ENCODE assay signal across 27 cellular contexts in genomic region chr5:158699336-158699735, GRCh38.
DNase-seq lines count a peak whose midpoint lies in the region; FAIRE-seq and TF ChIP-seq lines count a peak whose summit lies in the region.
"Had no signal": no experiment of that assay in that cellular context is flagged by ENCODE, and none has a peak within 500 bp of the region (broad histone marks: within the 10 kb centered on the region; RNA-seq: fewer than 3 reads in every experiment).

No MANE protein-coding gene starts in this region.

- no peak overlapping the region for H2AFZ ChIP-seq in GM23248
- H2AFZ ChIP-seq in astrocyte (ENCODE audit: low read depth, low read length), result no peak overlapping the region

- H3K4me2 ChIP-seq in GM23248 (ENCODE audit: unreplicated experiment) (peak overlapping the region; percentile 73), astrocyte (ENCODE audit: low read length) (no peak overlapping the region)

- H3K27me3 Mint-ChIP-seq in astrocyte (ENCODE audit: low read depth, unreplicated experiment) (peaks cover 8% of the 10 kb centered on the region), nephron (ENCODE audit: low read depth) (peaks cover 22% of the 10 kb centered on the region), CD14-positive monocyte (ENCODE audit: low read depth in 3 of 3) (peaks cover 0 to 2% (median 1%) of the 10 kb centered on the region in 3 donors)
- H3K27me3 Mint-ChIP-seq: activated naive CD4-positive, alpha-beta T cell treated with anti-CD3 and anti-CD28 coated beads, Interleukin-2, amount 50 U/mL, for 24 hours; naive B cell had no signal

- TF ChIP-seq POLR2A in H54 (IDR thresholded peaks at IDR 0.05; ENCODE audit: low read depth, low read length), result no peak

- DNase-seq in GM23248 (peak; percentile 34), astrocyte (ENCODE audit: low read depth) (no peak), tibial artery (no peak), NCI-H2171 (lab: John Stamatoyannopoulos, UW) (no peak), CD14-positive monocyte (ENCODE audit: low spot score) (no peak), H54 (ENCODE audit: insufficient read length, low spot score) (no peak)
- DNase-seq: activated CD4-positive, alpha-beta T cell treated with anti-CD3 and anti-CD28 coated beads, Interleukin-2, amount 10 ng/mL, durations not matched to agents 24 days and 14 days; activated CD8-positive, alpha-beta memory T cell treated with anti-CD3 and anti-CD28 coated beads, Interleukin-2, amount 10 ng/mL, durations not matched to agents 7 days and 5 days; aorta; BE2C; EL; glutamatergic neuron; IMR-90; naive B cell; NCI-H1417 treated with DMSO at 0.1 percent for 48 hours; NCI-H2107; NCI-H510A; NK-92 treated with Interleukin-12 subunit alpha and Interleukin-12 subunit beta, amount 100 ng/mL, for 24 hours; pancreas; Peyer's patch; T-helper 17 cell; testis had no signal

- H3K4me3 Mint-ChIP-seq in astrocyte (ENCODE audit: unreplicated experiment), result no peak overlapping the region
- H3K4me3 Mint-ChIP-seq in nephron, result no peak overlapping the region
- no peak overlapping the region for H3K4me3 Mint-ChIP-seq in CD14-positive monocyte
- H3K4me3 Mint-ChIP-seq: activated CD4-positive, alpha-beta T cell treated with anti-CD3 and anti-CD28 coated beads, Interleukin-2, amount 10 ng/mL, durations not matched to agents 24 days and 14 days; activated CD8-positive, alpha-beta memory T cell treated with anti-CD3 and anti-CD28 coated beads, Interleukin-2, amount 10 ng/mL, durations not matched to agents 7 days and 5 days; activated naive CD4-positive, alpha-beta T cell treated with anti-CD3 and anti-CD28 coated beads, Interleukin-2, amount 50 U/mL, for 24 hours; activated T-helper 1 cell treated with anti-CD3 and anti-CD28 coated beads, Interleukin-12 subunit alpha, Interleukin-12 subunit beta, Interleukin-2, Interleukin-4 antibody, amounts not matched to agents 30 ng/mL and 10 ng/mL and 1 ng/mL, durations not matched to agents 14 hours and 24 hours and 36 hours; central memory CD8-positive, alpha-beta T cell; T-helper 17 cell had no signal

- H3K27ac Mint-ChIP-seq in astrocyte (ENCODE audit: unreplicated experiment) (no peak overlapping the region), nephron (peak overlapping the region; percentile 59 to 88 (median 86)), CD14-positive monocyte (no peak overlapping the region)
- H3K27ac Mint-ChIP-seq: activated CD4-positive, alpha-beta T cell treated with anti-CD3 and anti-CD28 coated beads, Interleukin-2, amount 10 ng/mL, durations not matched to agents 24 days and 14 days; activated CD8-positive, alpha-beta memory T cell treated with anti-CD3 and anti-CD28 coated beads, Interleukin-2, amount 10 ng/mL, durations not matched to agents 7 days and 5 days; activated naive CD4-positive, alpha-beta T cell treated with anti-CD3 and anti-CD28 coated beads, Interleukin-2, amount 50 U/mL, for 24 hours; activated T-helper 1 cell treated with anti-CD3 and anti-CD28 coated beads, Interleukin-12 subunit alpha, Interleukin-12 subunit beta, Interleukin-2, Interleukin-4 antibody, amounts not matched to agents 30 ng/mL and 10 ng/mL and 1 ng/mL, durations not matched to agents 14 hours and 24 hours and 36 hours; T-helper 17 cell had no signal

- H3K27ac ChIP-seq in GM23248 (peak overlapping the region; percentile 92), astrocyte (ENCODE audit: low read depth, low read length) (no peak overlapping the region), tibial artery (peak overlapping the region; percentile 69 to 71)
- H3K27ac ChIP-seq: epithelial cell of prostate, pancreas had no signal

- H3F3A ChIP-seq in GM23248 (ENCODE audit: insufficient read depth), result peaks cover 59% of the 10 kb centered on the region

- in situ Hi-C loops in GM23248 (cut with MboI), result loop anchor here (10.0 kb wide), 1 partner anchor 525 kb away; no protein-coding TSS in a partner anchor

- 13 to 23% methylated on average over 1 of the region's 1 CpG for WGBS in GM23248 (ENCODE audit: low coverage in 1 of 2, low lambda C conversion rate in 2 of 2, missing lambda C conversion rate in 2 of 2), 2 experiments

- peaks cover 75% of the 10 kb centered on the region for H3K4me1 ChIP-seq in GM23248 (ENCODE audit: insufficient read depth)
- peaks cover 13% of the 10 kb centered on the region for H3K4me1 ChIP-seq in astrocyte (ENCODE audit: insufficient read depth, low read length)
- peaks cover 0 to 92% (median 57%) of the 10 kb centered on the region in 4 donors for H3K4me1 ChIP-seq in tibial artery
- H3K4me1 ChIP-seq: Peyer's patch, testis had no signal

- H3K9me3 ChIP-seq in GM23248 (ENCODE audit: low read depth), result no peaks in the 10 kb centered on the region
- H3K9me3 ChIP-seq in astrocyte (ENCODE audit: insufficient read depth, low read depth, low read length), result no peaks in the 10 kb centered on the region
- no peaks in the 10 kb centered on the region for H3K9me3 ChIP-seq in tibial artery
- H3K9me3 ChIP-seq: BE2C, pancreas, Peyer's patch, testis had no signal

- H3K36me3 Mint-ChIP-seq in astrocyte (ENCODE audit: low read depth, unreplicated experiment), result no peaks in the 10 kb centered on the region
- peaks cover 26% of the 10 kb centered on the region for H3K36me3 Mint-ChIP-seq in nephron (ENCODE audit: low read depth)
- no peaks in the 10 kb centered on the region for H3K36me3 Mint-ChIP-seq in CD14-positive monocyte
- H3K36me3 Mint-ChIP-seq: activated CD8-positive, alpha-beta memory T cell treated with anti-CD3 and anti-CD28 coated beads, Interleukin-2, amount 10 ng/mL, durations not matched to agents 7 days and 5 days; activated naive CD4-positive, alpha-beta T cell treated with anti-CD3 and anti-CD28 coated beads, Interleukin-2, amount 50 U/mL, for 24 hours had no signal

- H3K9me2 ChIP-seq in GM23248 (ENCODE audit: insufficient read depth), result no peaks in the 10 kb centered on the region

- no peak overlapping the region for H3K4me3 ChIP-seq in GM23248
- no peak overlapping the region for H3K4me3 ChIP-seq in astrocyte (ENCODE audit: insufficient read depth, low read depth, low read length)
- H3K4me3 ChIP-seq in tibial artery, result no peak overlapping the region
- H3K4me3 ChIP-seq: pancreas, Peyer's patch, testis had no signal

- H3K9ac ChIP-seq in GM23248, result peak overlapping the region; percentile 73
- no peak overlapping the region for H3K9ac ChIP-seq in astrocyte (ENCODE audit: low read length)

- peaks cover 29% of the 10 kb centered on the region for H3K4me1 Mint-ChIP-seq in astrocyte (ENCODE audit: low read depth, unreplicated experiment)
- peaks cover 43% of the 10 kb centered on the region for H3K4me1 Mint-ChIP-seq in nephron
- peaks cover 5% of the 10 kb centered on the region for H3K4me1 Mint-ChIP-seq in CD14-positive monocyte
- H3K4me1 Mint-ChIP-seq: activated CD8-positive, alpha-beta memory T cell treated with anti-CD3 and anti-CD28 coated beads, Interleukin-2, amount 10 ng/mL, durations not matched to agents 7 days and 5 days had no signal

- TF ChIP-seq CTCF in astrocyte (IDR thresholded peaks at IDR 0.05; ENCODE audit: insufficient read depth, low read depth, low read length) (no peak), nephron (IDR thresholded peaks at IDR 0.05; ENCODE audit: unreplicated experiment in 3 of 3) (no peak), tibial artery (IDR thresholded peaks at IDR 0.05) (no peak), CD14-positive monocyte (IDR thresholded peaks at IDR 0.05) (no peak)

- FAIRE-seq in astrocyte (lab: Jason Lieb, UNC) (peak; percentile 78), H54 (lab: Jason Lieb, UNC) (no peak)
- FAIRE-seq: pancreas had no signal

- H3K79me2 ChIP-seq in GM23248 (ENCODE audit: insufficient read depth) (no peaks in the 10 kb centered on the region), astrocyte (ENCODE audit: insufficient read depth, low read length) (no peaks in the 10 kb centered on the region)

- H4K20me1 ChIP-seq in GM23248 (ENCODE audit: insufficient read depth), result no peaks in the 10 kb centered on the region
- H4K20me1 ChIP-seq in astrocyte (ENCODE audit: insufficient read depth, low read length), result no peaks in the 10 kb centered on the region

- H3K9me3 Mint-ChIP-seq in astrocyte (ENCODE audit: unreplicated experiment), result no peaks in the 10 kb centered on the region
- H3K9me3 Mint-ChIP-seq in nephron, result no peaks in the 10 kb centered on the region
- no peaks in the 10 kb centered on the region for H3K9me3 Mint-ChIP-seq in CD14-positive monocyte
- H3K9me3 Mint-ChIP-seq: activated CD4-positive, alpha-beta T cell treated with anti-CD3 and anti-CD28 coated beads, Interleukin-2, amount 10 ng/mL, durations not matched to agents 24 days and 14 days; activated naive CD4-positive, alpha-beta T cell treated with anti-CD3 and anti-CD28 coated beads, Interleukin-2, amount 50 U/mL, for 24 hours; activated T-helper 1 cell treated with anti-CD3 and anti-CD28 coated beads, Interleukin-12 subunit alpha, Interleukin-12 subunit beta, Interleukin-2, Interleukin-4 antibody, amounts not matched to agents 30 ng/mL and 10 ng/mL and 1 ng/mL, durations not matched to agents 14 hours and 24 hours and 36 hours; central memory CD8-positive, alpha-beta T cell; naive B cell had no signal

- H3K27me3 ChIP-seq in GM23248 (replicated peaks; ENCODE audit: insufficient read depth) (no peaks in the 10 kb centered on the region), astrocyte (ENCODE audit: insufficient read depth, low read length) (no peaks in the 10 kb centered on the region), tibial artery (no peaks in the 10 kb centered on the region)
- H3K27me3 ChIP-seq: BE2C, Peyer's patch, testis had no signal

- intact Hi-C loops in tibial artery (cut with DNase I; ENCODE audit: low total_unique reads) (no loop called here), CD14-positive monocyte (cut with micrococcal nuclease) (loop anchor here in 1 of 2 donors (10.0 kb wide), 1 partner anchor 625 kb away; no protein-coding TSS in a partner anchor)

- no peaks in the 10 kb centered on the region for H3K36me3 ChIP-seq in GM23248 (ENCODE audit: low read depth)
- no peaks in the 10 kb centered on the region for H3K36me3 ChIP-seq in astrocyte (ENCODE audit: insufficient read depth, low read length)
- H3K36me3 ChIP-seq in tibial artery, result no peaks in the 10 kb centered on the region
- H3K36me3 ChIP-seq: BE2C, pancreas, Peyer's patch had no signal

Comparison
In these comparisons a context has a peak if more than half of its experiments do, and no peak if none do; other contexts are left out.
1. H3K27ac Mint-ChIP-seq: peak in nephron (3 of 3); none in astrocyte (single experiment) and CD14-positive monocyte (0 of 7).